2 cellular contexts compared by ENCODE assay signal in genomic region chr10:14592026-14592425, GRCh38.
A peak's percentile ranks its signal among the peaks of the same experiment; 100 is the strongest.
TF ChIP-seq lines count a peak whose summit lies in the region.

No MANE protein-coding gene starts in this region.

TF ChIP-seq in liver, 16 proteins besides CTCF, POLR2A, EP300 and RAD21:
- TF ChIP-seq ZBTB33 (IDR thresholded peaks at IDR 0.05), result no peak
- no peak for TF ChIP-seq NR2F2 (IDR thresholded peaks at IDR 0.05)
- TF ChIP-seq MAX (IDR thresholded peaks at IDR 0.05), result peak; percentile 51
- no peak for TF ChIP-seq TAF1 (conservative IDR thresholded peaks at IDR 0.05)
- TF ChIP-seq FOXA2 (IDR thresholded peaks at IDR 0.05), result no peak
- no peak for TF ChIP-seq SP1 (IDR thresholded peaks at IDR 0.05)
- TF ChIP-seq HNF4A (conservative IDR thresholded peaks at IDR 0.05), result peak in 1 of 2 donors; percentile 52
- no peak for TF ChIP-seq REST (IDR thresholded peaks at IDR 0.05)
- no peak for TF ChIP-seq ATF3 (IDR thresholded peaks at IDR 0.05)
- no peak for TF ChIP-seq FOXA1 (IDR thresholded peaks at IDR 0.05)
- no peak for TF ChIP-seq GABPA (IDR thresholded peaks at IDR 0.05 in 1 of 2, conservative IDR thresholded peaks at IDR 0.05 in 1 of 2)
- no peak for TF ChIP-seq HNF4G (IDR thresholded peaks at IDR 0.05)
- TF ChIP-seq RXRA (IDR thresholded peaks at IDR 0.05), result peak in 1 of 2 donors; percentile 69
- no peak for TF ChIP-seq YY1 (IDR thresholded peaks at IDR 0.05)
- no peak for TF ChIP-seq EGR1 (IDR thresholded peaks at IDR 0.05; ENCODE audit: low read depth in 2 of 2)
- TF ChIP-seq JUND (IDR thresholded peaks at IDR 0.05), result peak in 1 of 2 donors; percentile 13

TF ChIP-seq in HepG2, 621 proteins besides CTCF, POLR2A, EP300 and RAD21 (continued from another document):
- TF ChIP-seq ZBTB40 (IDR thresholded peaks at IDR 0.05) (no peak), ZBTB40 (CRISPR knock-in tag; IDR thresholded peaks at IDR 0.05) (no peak), MIXL1 (CRISPR knock-in tag; IDR thresholded peaks at IDR 0.05) (no peak), ZBTB7B (CRISPR knock-in tag; IDR thresholded peaks at IDR 0.05) (no peak), DNMT3B (CRISPR knock-in tag; conservative IDR thresholded peaks at IDR 0.05) (no peak)
